ENCODE assay signal across 9 cellular contexts in the genomic region with DNA sequence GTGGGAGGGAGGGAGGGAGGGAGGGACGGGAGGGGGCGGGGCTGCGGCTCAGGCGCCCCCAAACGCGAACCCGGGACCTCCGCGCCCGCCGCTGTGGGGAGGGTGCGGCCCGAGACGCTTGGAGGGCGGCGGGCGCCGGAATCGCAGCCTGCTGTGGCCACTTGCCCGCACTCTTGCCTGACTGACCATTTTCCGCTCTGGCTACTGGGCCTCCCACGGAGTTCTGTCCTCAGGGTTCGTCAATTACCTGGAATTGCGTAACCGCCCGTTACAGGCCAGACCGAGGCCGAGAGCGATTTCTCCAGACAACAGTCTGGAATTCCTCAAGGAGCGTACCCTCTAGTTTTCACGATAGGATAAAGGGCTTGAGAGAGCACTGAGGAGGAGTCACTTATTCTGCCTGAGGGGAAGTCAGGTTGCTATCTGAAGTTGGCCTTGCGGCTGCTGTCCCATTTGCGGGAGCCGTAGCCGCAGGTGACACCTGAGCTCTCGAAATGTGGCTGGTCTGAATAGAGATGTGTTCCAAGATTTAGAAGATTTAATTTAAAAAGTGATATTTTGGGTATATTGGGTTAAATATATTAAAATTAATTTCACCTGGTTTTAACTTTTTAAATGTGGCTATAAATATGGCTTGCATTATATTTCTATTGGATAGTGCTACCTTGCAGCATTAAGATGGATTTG. TPM values are rescaled to one million over a fixed set of nuclear protein-coding genes. Genes with fewer than 3 reads are reported as not detected.
DNase-seq lines count a peak whose midpoint lies in the region; ATAC-seq and TF ChIP-seq lines count a peak whose summit lies in the region.
"Had no signal": no experiment of that assay in that cellular context is flagged by ENCODE, and none has a peak within 500 bp of the region (broad histone marks: within the 10 kb centered on the region; RNA-seq: fewer than 3 reads in every experiment).

No MANE protein-coding gene starts in this region.

- H3K36me3 ChIP-seq in SJCRH30 (peaks cover 12% of the 10 kb centered on the region), mucosa of descending colon (ENCODE audit: low read depth) (no peaks in the 10 kb centered on the region), aorta (ENCODE audit: control insufficient read depth in 1 of 2, insufficient read depth in 2 of 2, low read length in 1 of 2) (peaks cover 0 to 1% of the 10 kb centered on the region in 2 donors)

- peak overlapping the region; percentile 94 for H3K4me3 Mint-ChIP-seq in endothelial cell (ENCODE audit: unreplicated experiment)

- H3K27me3 Mint-ChIP-seq in endothelial cell (ENCODE audit: unreplicated experiment) = peaks cover 7% of the 10 kb centered on the region

- H3K27ac Mint-ChIP-seq in endothelial cell (ENCODE audit: unreplicated experiment) = peak overlapping the region; percentile 57

- ATAC-seq in GM19452 (IDR thresholded peaks at IDR 0.05; ENCODE audit: unreplicated experiment) = peak; percentile 41
- ATAC-seq in mucosa of descending colon = peak; percentile 78
- peak; percentile 82 for ATAC-seq in aorta (ENCODE audit: low FRiP score)

- H3K4me1 ChIP-seq in SJCRH30 (no peaks in the 10 kb centered on the region), mucosa of descending colon (ENCODE audit: low read depth) (peaks cover 5% of the 10 kb centered on the region), aorta (ENCODE audit: control insufficient read depth in 1 of 2, insufficient read depth in 2 of 2, low read length in 2 of 2) (peaks cover 0 to 2% of the 10 kb centered on the region in 2 donors)

- no peaks in the 10 kb centered on the region for H3K9me3 ChIP-seq in SJCRH30 (replicated peaks)
- no peaks in the 10 kb centered on the region for H3K9me3 ChIP-seq in mucosa of descending colon
- no peaks in the 10 kb centered on the region for H3K9me3 ChIP-seq in aorta (ENCODE audit: control insufficient read depth, low read length)

- H3K4me1 Mint-ChIP-seq in endothelial cell (ENCODE audit: unreplicated experiment) = peaks cover 12% of the 10 kb centered on the region

- H3K36me3 Mint-ChIP-seq in endothelial cell (ENCODE audit: low read depth, unreplicated experiment) = peaks cover 12% of the 10 kb centered on the region

- H3K4me3 ChIP-seq in SJCRH30 = peak overlapping the region; percentile 84
- peak overlapping the region; percentile 72 for H3K4me3 ChIP-seq in mucosa of descending colon
- peak overlapping the region; percentile 50 to 92 for H3K4me3 ChIP-seq in aorta (ENCODE audit: low read length in 2 of 2)

- H3K9me3 Mint-ChIP-seq in endothelial cell (ENCODE audit: unreplicated experiment) = no peaks in the 10 kb centered on the region
- H3K9me3 Mint-ChIP-seq: activated naive CD4-positive, alpha-beta T cell treated with anti-CD3 and anti-CD28 coated beads, Interleukin-2, amount 50 U/mL, for 72 hours had no signal

- DNase-seq in COR-L47 (lab: John Stamatoyannopoulos, UW) = peak; percentile 38
- peak; percentile 73 for DNase-seq in HK-2 (ENCODE audit: unreplicated experiment)
- DNase-seq in SJCRH30 = no peak
- DNase-seq in endothelial cell (ENCODE audit: low spot score) = peak; percentile 50
- DNase-seq in mucosa of descending colon = peak in 1 of 3 donors; percentile 76
- DNase-seq in aorta = peak; percentile 79 to 91
- no peak for DNase-seq in GM10266 (ENCODE audit: extremely low spot score)

- 1 to 2% methylated on average over 32 to 36 of the region's 36 CpGs for WGBS in aorta, 2 donors

- TF ChIP-seq CTCF in endothelial cell (IDR thresholded peaks at IDR 0.05; ENCODE audit: unreplicated experiment) = no peak
- TF ChIP-seq CTCF in mucosa of descending colon (IDR thresholded peaks at IDR 0.05) = no peak
- no peak for TF ChIP-seq CTCF in GM10266 (IDR thresholded peaks at IDR 0.05; ENCODE audit: control insufficient read depth, insufficient read depth, low read depth, missing control alignments)

- H3K27me3 ChIP-seq in SJCRH30 (no peaks in the 10 kb centered on the region), aorta (ENCODE audit: control insufficient read depth in 1 of 2, insufficient read depth in 2 of 2, low read length in 1 of 2) (no peaks in the 10 kb centered on the region)

- H3K27ac ChIP-seq in SJCRH30 (peak overlapping the region; percentile 51), aorta (ENCODE audit: low read depth in 1 of 2, low read length in 2 of 2) (peak overlapping the region; percentile 36 to 99)

- intact Hi-C loops in mucosa of descending colon (cut with DNase I, micrococcal nuclease) (no loop called here), aorta (cut with DNase I) (no loop called here)

RNA-seq across cellular contexts. Expression of a gene that starts 0.4 kb away (rescaled TPM):
- total RNA-seq in SJCRH30 (2014; rRNA removed; shearing (Covaris generic)) = 11.2 and 15.5 TPM in 2 replicates
- total RNA-seq in endothelial cell (ENCODE audit: unreplicated experiment) = 35.3 TPM
- total RNA-seq in mucosa of descending colon = 10 to 100 TPM; 12.9 to 20.7 (median 13.5) TPM
- total RNA-seq in aorta = 10 to 100 TPM; 19.4 to 22.4 TPM
- polyA plus RNA-seq in aorta = 10 to 100 TPM in 1 of 2 donors, 1 to 10 TPM in 1; 9.0 to 15.3 TPM

Comparison
In these comparisons a context has a peak if more than half of its experiments do, and no peak if none do; other contexts are left out.
1. DNase-seq: peak in COR-L47 (single experiment), HK-2 (single experiment), endothelial cell (single experiment) and aorta (2 of 2); none in SJCRH30 (0 of 2) and GM10266 (single experiment).
2. Peak in every context shown above with its lines, with median percentiles within 50 percentile points of each other: ATAC-seq and H3K4me3 ChIP-seq.